In genomic region chr7:94701555-94701973, GRCh38 we compare ENCODE assay signal across 13 cellular contexts. TPM values are rescaled to one million over a fixed set of nuclear protein-coding genes. Genes with fewer than 3 reads are reported as not detected.
DNase-seq lines count a peak whose midpoint lies in the region; ATAC-seq, FAIRE-seq and TF ChIP-seq lines count a peak whose summit lies in the region.
"Had no signal": no experiment of that assay in that cellular context is flagged by ENCODE, and none has a peak within 500 bp of the region (broad histone marks: within the 10 kb centered on the region; RNA-seq: fewer than 3 reads in every experiment).

No MANE protein-coding gene starts in this region.

- 81% methylated on average over 1 of the region's 1 CpG for WGBS in HUES64

- FAIRE-seq in bronchial epithelial cell (lab: Jason Lieb, UNC) (no peak), keratinocyte (lab: Jason Lieb, UNC) (peak; percentile 85)
- FAIRE-seq: frontal cortex had no signal

- no peak for TF ChIP-seq CTCF in AG04449 (IDR thresholded peaks at IDR 0.05; ENCODE audit: insufficient read depth, low read length, missing control alignments)
- TF ChIP-seq CTCF in bronchial epithelial cell (IDR thresholded peaks at IDR 0.05; ENCODE audit: insufficient read depth, low read length, severe bottlenecking), result no peak
- TF ChIP-seq CTCF in keratinocyte (optimal IDR thresholded peaks at IDR 0.05 in 1 of 3, IDR thresholded peaks at IDR 0.05 in 1 of 3, conservative IDR thresholded peaks at IDR 0.05 in 1 of 3; ENCODE audit: extremely low read depth in 1 of 3, insufficient read depth in 2 of 3, low read length in 3 of 3), result no peak
- TF ChIP-seq CTCF in left ventricle myocardium inferior (IDR thresholded peaks at IDR 0.05; ENCODE audit: borderline replicate concordance), result no peak

- H3K4me1 ChIP-seq in HUES64 (ENCODE audit: insufficient read depth, low read length), result peaks cover 26% of the 10 kb centered on the region
- H3K4me1 ChIP-seq in keratinocyte (ENCODE audit: control insufficient read depth, extremely low read depth, insufficient read depth, low read length), result peaks cover 29% of the 10 kb centered on the region
- no peaks in the 10 kb centered on the region for H3K4me1 ChIP-seq in left ventricle myocardium inferior

- peak overlapping the region; percentile 17 for H3K4me2 ChIP-seq in keratinocyte (ENCODE audit: control insufficient read depth, extremely low read depth, insufficient read depth, low read depth, low read length)
- H3K4me2 ChIP-seq: BLaER1 treated with 17β-estradiol and CSF1 and Interleukin-3, amounts not matched to agents 10 nM and 100 nM had no signal

- CTCF ChIA-PET in AG04449 (lab: Yijun Ruan, JAX), result interaction anchor here (0.9 kb wide), 1 partner anchor 45 kb away, joined by 3 read pairs; no protein-coding TSS in a partner anchor

- H4K20me1 ChIP-seq in keratinocyte (ENCODE audit: control insufficient read depth, extremely low read depth, insufficient read depth, low read length), result no peaks in the 10 kb centered on the region
- H4K20me1 ChIP-seq: BLaER1 treated with 17β-estradiol and CSF1 and Interleukin-3, amounts not matched to agents 10 nM and 100 nM had no signal

- H3K36me3 ChIP-seq in HUES64 (ENCODE audit: insufficient read depth, low read length) (no peaks in the 10 kb centered on the region), bronchial epithelial cell (ENCODE audit: control insufficient read depth, insufficient read depth, low read length) (no peaks in the 10 kb centered on the region), keratinocyte (ENCODE audit: control insufficient read depth in 2 of 2, extremely low read depth in 1 of 2, insufficient read depth in 2 of 2, low read length in 2 of 2) (no peaks in the 10 kb centered on the region), left ventricle myocardium inferior (no peaks in the 10 kb centered on the region)
- H3K36me3 ChIP-seq: BLaER1 treated with 17β-estradiol and CSF1 and Interleukin-3, amounts not matched to agents 10 nM and 100 nM had no signal

- ATAC-seq in GM21381 (IDR thresholded peaks at IDR 0.05; ENCODE audit: unreplicated experiment), result no peak
- no peak for ATAC-seq in GM21447 (IDR thresholded peaks at IDR 0.05; ENCODE audit: unreplicated experiment)

- H3K27ac ChIP-seq in HUES64 (ENCODE audit: low read depth, low read length), result peak overlapping the region; percentile 50
- H3K27ac ChIP-seq in keratinocyte (ENCODE audit: control insufficient read depth, insufficient read depth, low read length), result peak overlapping the region; percentile 3
- no peak overlapping the region for H3K27ac ChIP-seq in left ventricle myocardium inferior (replicated peaks)
- H3K27ac ChIP-seq: BLaER1 treated with 17β-estradiol and CSF1 and Interleukin-3, amounts not matched to agents 10 nM and 100 nM had no signal

- DNase-seq in AG04449 (ENCODE audit: low read depth, low spot score) (peak; percentile 10), bronchial epithelial cell (ENCODE audit: low read depth) (peak; percentile 35), keratinocyte (ENCODE audit: low read depth, low spot score) (no peak), left ventricle myocardium inferior (no peak), NCI-H510A (lab: John Stamatoyannopoulos, UW) (no peak)
- DNase-seq: activated CD4-positive, alpha-beta T cell treated with anti-CD3 and anti-CD28 coated beads for 4 hours; activated naive CD8-positive, alpha-beta T cell treated with anti-CD3 and anti-CD28 coated beads, Interleukin-2, amount 10 ng/mL, durations not matched to agents 7 days and 5 days; NCI-H1092 treated with DMSO at 0.1 percent for 48 hours had no signal

- H3K9me3 ChIP-seq in HUES64 (ENCODE audit: insufficient read depth, low read depth, low read length) (peaks cover 4% of the 10 kb centered on the region; the same call in 1 of the 2 replicates), keratinocyte (ENCODE audit: control insufficient read depth, low read depth, low read length) (no peaks in the 10 kb centered on the region), left ventricle myocardium inferior (replicated peaks) (peaks cover 5% of the 10 kb centered on the region)
- H3K9me3 ChIP-seq: BLaER1 treated with 17β-estradiol and CSF1 and Interleukin-3, amounts not matched to agents 10 nM and 100 nM had no signal

- no peaks in the 10 kb centered on the region for H3K27me3 ChIP-seq in HUES64 (ENCODE audit: insufficient read depth, low read length)
- no peaks in the 10 kb centered on the region for H3K27me3 ChIP-seq in bronchial epithelial cell (ENCODE audit: control insufficient read depth, insufficient read depth, low read length)
- H3K27me3 ChIP-seq in keratinocyte (ENCODE audit: control insufficient read depth, extremely low read depth, insufficient read depth, low read length), result no peaks in the 10 kb centered on the region
- no peaks in the 10 kb centered on the region for H3K27me3 ChIP-seq in left ventricle myocardium inferior (ENCODE audit: low read depth)
- H3K27me3 ChIP-seq: BLaER1 treated with 17β-estradiol and CSF1 and Interleukin-3, amounts not matched to agents 10 nM and 100 nM had no signal

- H3K4me3 ChIP-seq in AG04449 (ENCODE audit: low read depth, low read length), result no peak overlapping the region
- H3K4me3 ChIP-seq in HUES64 (ENCODE audit: low read length), result peak overlapping the region; percentile 7; the same call in 1 of the 2 replicates
- H3K4me3 ChIP-seq in bronchial epithelial cell (ENCODE audit: low read depth, low read length), result no peak overlapping the region
- H3K4me3 ChIP-seq in keratinocyte (ENCODE audit: control insufficient read depth in 2 of 3, extremely low read depth in 1 of 3, insufficient read depth in 2 of 3, low read depth in 1 of 3, low read length in 3 of 3), result no peak overlapping the region
- H3K4me3 ChIP-seq in left ventricle myocardium inferior, result no peak overlapping the region
- H3K4me3 ChIP-seq: BLaER1 treated with 17β-estradiol and CSF1 and Interleukin-3, amounts not matched to agents 10 nM and 100 nM had no signal

- H2AFZ ChIP-seq in keratinocyte (ENCODE audit: control insufficient read depth, low read length), result peak overlapping the region; percentile 73

- intact Hi-C loops in left ventricle myocardium inferior (cut with micrococcal nuclease), result no loop called here

- no peaks in the 10 kb centered on the region for H3K79me2 ChIP-seq in keratinocyte (ENCODE audit: control insufficient read depth, insufficient read depth, low read length)

- POLR2A ChIA-PET in AG04449 (lab: Yijun Ruan, JAX), result no interaction called here

- dilution Hi-C loops in keratinocyte (cut with MboI; ENCODE audit: extremely low pct_ligation_motif_present, low sequenced_read_pairs), result no loop called here

- H3K9ac ChIP-seq in HUES64 (ENCODE audit: low read depth, low read length), result peak overlapping the region; percentile 46; the same call in 1 of the 2 replicates
- no peak overlapping the region for H3K9ac ChIP-seq in keratinocyte (ENCODE audit: control insufficient read depth, extremely low read depth, insufficient read depth, low read length)
- H3K9ac ChIP-seq: BLaER1 treated with 17β-estradiol and CSF1 and Interleukin-3, amounts not matched to agents 10 nM and 100 nM had no signal

- no peaks in the 10 kb centered on the region for H3K9me1 ChIP-seq in keratinocyte (ENCODE audit: control insufficient read depth, extremely low read depth, insufficient read depth, low read length)

RNA-seq across cellular contexts. Expression of gene SGCE, which starts 45.6 kb away (rescaled TPM):
- polyA plus RNA-seq in HUES64 (2013, experiment 1 of 2), result 23.1 TPM
- polyA plus RNA-seq in HUES64 (2013, experiment 2 of 2), result 32.7 TPM
- total RNA-seq in bronchial epithelial cell (20.0 and 23.0 TPM in 2 replicates), left ventricle myocardium inferior (20.1 TPM)
- polyA plus RNA-seq in keratinocyte, result 4.3 to 10.5 TPM (median 7.9 TPM) in 3 replicates
- polyA plus RNA-seq in keratinocyte (2011; ENCODE audit: low read depth), result 1.3 TPM
- 2.4 and 4.5 TPM in 2 replicates for polyA plus RNA-seq in keratinocyte (2011; cell fraction: cytosol; rRNA removed)
- polyA plus RNA-seq in keratinocyte (2011; cell fraction: nucleus; rRNA removed), result 5.9 and 7.7 TPM in 2 replicates
- 1.0 and 4.2 TPM in 2 replicates for polyA plus RNA-seq in keratinocyte (2012; ENCODE audit: low replicate concordance)
- polyA minus RNA-seq in keratinocyte, result 2.2 to 5.5 TPM (median 3.3 TPM) in 3 replicates
- 4.6 TPM for polyA minus RNA-seq in keratinocyte (2011; cell fraction: cytosol; rRNA and poly(A)+ RNA removed)
- 6.0 and 8.7 TPM in 2 replicates for polyA minus RNA-seq in keratinocyte (2011; cell fraction: nucleus; rRNA and poly(A)+ RNA removed)

Comparison
In these comparisons a context has a peak if more than half of its experiments do, and no peak if none do; other contexts are left out.
1. DNase-seq: peak in AG04449 (single experiment) and bronchial epithelial cell (single experiment); none in keratinocyte (single experiment), left ventricle myocardium inferior (single experiment) and NCI-H510A (single experiment).